Comparison of ENCODE assay signal across 1 cellular context in genomic region chr9:107208121-107208520, GRCh38.
TF ChIP-seq lines count a peak whose summit lies in the region.

No MANE protein-coding gene starts in this region.

TF ChIP-seq in SK-N-SH, 30 proteins besides CTCF, POLR2A, EP300 and RAD21:
- TF ChIP-seq TCF12 (IDR thresholded peaks at IDR 0.05) (peak; percentile 32; the same call in 1 of the 2 replicates), SIN3A (IDR thresholded peaks at IDR 0.05; ENCODE audit: borderline replicate concordance, low read depth, low read length) (no peak), FOXM1 (IDR thresholded peaks at IDR 0.05; ENCODE audit: low read depth) (no peak)
- TF ChIP-seq, protein P1, sequence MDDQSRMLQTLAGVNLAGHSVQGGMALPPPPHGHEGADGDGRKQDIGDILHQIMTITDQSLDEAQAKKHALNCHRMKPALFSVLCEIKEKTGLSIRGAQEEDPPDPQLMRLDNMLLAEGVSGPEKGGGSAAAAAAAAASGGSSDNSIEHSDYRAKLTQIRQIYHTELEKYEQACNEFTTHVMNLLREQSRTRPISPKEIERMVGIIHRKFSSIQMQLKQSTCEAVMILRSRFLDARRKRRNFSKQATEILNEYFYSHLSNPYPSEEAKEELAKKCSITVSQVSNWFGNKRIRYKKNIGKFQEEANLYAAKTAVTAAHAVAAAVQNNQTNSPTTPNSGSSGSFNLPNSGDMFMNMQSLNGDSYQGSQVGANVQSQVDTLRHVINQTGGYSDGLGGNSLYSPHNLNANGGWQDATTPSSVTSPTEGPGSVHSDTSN (IDR thresholded peaks at IDR 0.05): 0 out of 2 replicates have a peak, but pooled peaks have one; percentile 26
